In genomic region chr15:78989701-78990248, GRCh38 we compare ENCODE assay signal across 1 cellular context.
A peak's percentile ranks its signal among the peaks of the same experiment; 100 is the strongest.
TF ChIP-seq lines count a peak whose summit lies in the region.

No MANE protein-coding gene starts in this region.

TF ChIP-seq in HepG2, 621 proteins besides CTCF, POLR2A, EP300 and RAD21:
- TF ChIP-seq ZNF230 (CRISPR knock-in tag; IDR thresholded peaks at IDR 0.05) (no peak), ZFP62 (CRISPR knock-in tag; IDR thresholded peaks at IDR 0.05) (no peak), BATF2 (CRISPR knock-in tag; IDR thresholded peaks at IDR 0.05) (no peak), ZNF614 (CRISPR knock-in tag; IDR thresholded peaks at IDR 0.05; ENCODE audit: borderline replicate concordance) (no peak), ZIK1 (CRISPR knock-in tag; IDR thresholded peaks at IDR 0.05; ENCODE audit: borderline replicate concordance, low read depth) (no peak), IKZF5 (CRISPR knock-in tag; IDR thresholded peaks at IDR 0.05) (no peak), GTF2F1 (IDR thresholded peaks at IDR 0.05; ENCODE audit: low read length) (no peak), ZNF687 (CRISPR knock-in tag; IDR thresholded peaks at IDR 0.05) (peak; percentile 7; the same call in 1 of the 2 replicates)
TF ChIP-seq in HepG2: peak in this region for 1.
